In the genomic region with DNA sequence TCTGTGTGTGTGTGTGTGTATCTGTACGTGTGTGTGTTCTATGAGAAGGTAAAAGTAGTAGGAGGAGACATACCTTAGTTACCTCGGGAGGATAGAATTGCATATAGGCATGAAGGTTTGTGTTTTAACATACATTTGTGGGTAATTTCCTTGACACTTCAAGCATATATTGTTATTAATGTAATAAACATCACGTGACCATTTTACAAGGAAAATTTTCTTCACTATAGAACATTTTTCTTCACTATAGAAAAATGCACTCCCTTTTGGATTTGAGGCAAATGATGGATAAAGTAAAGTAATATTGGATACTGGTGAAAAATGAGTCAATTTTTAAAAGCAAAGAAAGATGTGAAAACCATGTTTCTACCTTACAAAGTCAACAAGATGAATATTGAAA, we compare ENCODE assay signal across 33 cellular contexts.
"Had no signal": no experiment of that assay in that cellular context is flagged by ENCODE, and none has a peak within 500 bp of the region (broad histone marks: within the 10 kb centered on the region; RNA-seq: fewer than 3 reads in every experiment).

No MANE protein-coding gene starts in this region.

- H3K27me3 ChIP-seq: adrenal gland, ascending aorta, body of pancreas, brain microvascular endothelial cell, breast epithelium, cardiac muscle cell had no signal

- H3K4me1 ChIP-seq: adrenal gland, ascending aorta, body of pancreas, breast epithelium had no signal

- FAIRE-seq: astrocyte, bronchial epithelial cell, colon had no signal

- DNase-seq: activated effector memory CD4-positive, alpha-beta T cell treated with anti-CD3 and anti-CD28 coated beads, Interleukin-2, amount 50 U/mL, for 16 hours; activated effector memory CD4-positive, alpha-beta T cell treated with Interleukin-2 at 50 U/mL for 16 hours; activated gamma-delta T cell; activated gamma-delta T cell treated with Interleukin-2 at 50 U/mL for 16 hours; activated naive CD4-positive, alpha-beta T cell; activated naive CD4-positive, alpha-beta T cell treated with anti-CD3 and anti-CD28 coated beads for 36 hours; activated naive CD4-positive, alpha-beta T cell treated with anti-CD3 and anti-CD28 coated beads, Interleukin-2, amount 10 ng/mL, durations not matched to agents 7 days and 5 days; activated naive CD4-positive, alpha-beta T cell treated with anti-CD3 and anti-CD28 coated beads, Interleukin-2, amount 50 U/mL, for 16 hours; activated naive CD4-positive, alpha-beta T cell treated with Interleukin-2 at 50 U/mL for 16 hours; activated naive CD8-positive, alpha-beta T cell treated with anti-CD3 and anti-CD28 coated beads for 36 hours; activated naive CD8-positive, alpha-beta T cell treated with anti-CD3 and anti-CD28 coated beads, Interleukin-2, amount 10 ng/mL, durations not matched to agents 7 days and 5 days; activated naive CD8-positive, alpha-beta T cell treated with anti-CD3 and anti-CD28 coated beads, Interleukin-2, amount 50 U/mL, for 24 hours; activated T-cell treated with anti-CD3 and anti-CD28 coated beads, Interleukin-2, amount 50 U/mL, for 4 hours; activated T-cell treated with anti-CD3 and anti-CD28 coated beads, Interleukin-2, amount 50 U/mL, for 48 hours; activated T-cell treated with anti-CD3 and anti-CD28 coated beads, Interleukin-2, amount 50 U/mL, for 72 hours; adrenal gland; amniotic stem cell; amygdala; anterior cingulate cortex; aorta; body of pancreas; brain microvascular endothelial cell; caudate nucleus; central memory CD4-positive, alpha-beta T cell; cerebellar nuclear complex had no signal

- H3K9me3 ChIP-seq: adrenal gland, ascending aorta, body of pancreas, breast epithelium had no signal

- H3K4me3 ChIP-seq: adrenal gland, ascending aorta, body of pancreas, breast epithelium, cardiac muscle cell had no signal

- H3K36me3 ChIP-seq: adrenal gland, ascending aorta, brain microvascular endothelial cell, breast epithelium, cardiac muscle cell had no signal

- H3K27ac ChIP-seq: adrenal gland, ascending aorta, body of pancreas, brain microvascular endothelial cell, breast epithelium, cardiac muscle cell had no signal

- ATAC-seq: activated naive CD4-positive, alpha-beta T cell treated with anti-CD3 and anti-CD28 coated beads, Interleukin-2, amount 50 U/mL, for 72 hours; activated naive CD8-positive, alpha-beta T cell treated with anti-CD3 and anti-CD28 coated beads, Interleukin-2, amount 50 U/mL, for 24 hours; activated T-cell treated with anti-CD3 and anti-CD28 coated beads, Interleukin-2, amount 50 U/mL, for 4 hours; activated T-cell treated with anti-CD3 and anti-CD28 coated beads, Interleukin-2, amount 50 U/mL, for 72 hours; activated T-helper 17 cell treated with anti-CD3 and anti-CD28 coated beads, Interleukin-2, amount 50 U/mL, for 72 hours; body of pancreas had no signal
